Comparison of ENCODE assay signal across 8 cellular contexts in the genomic region with DNA sequence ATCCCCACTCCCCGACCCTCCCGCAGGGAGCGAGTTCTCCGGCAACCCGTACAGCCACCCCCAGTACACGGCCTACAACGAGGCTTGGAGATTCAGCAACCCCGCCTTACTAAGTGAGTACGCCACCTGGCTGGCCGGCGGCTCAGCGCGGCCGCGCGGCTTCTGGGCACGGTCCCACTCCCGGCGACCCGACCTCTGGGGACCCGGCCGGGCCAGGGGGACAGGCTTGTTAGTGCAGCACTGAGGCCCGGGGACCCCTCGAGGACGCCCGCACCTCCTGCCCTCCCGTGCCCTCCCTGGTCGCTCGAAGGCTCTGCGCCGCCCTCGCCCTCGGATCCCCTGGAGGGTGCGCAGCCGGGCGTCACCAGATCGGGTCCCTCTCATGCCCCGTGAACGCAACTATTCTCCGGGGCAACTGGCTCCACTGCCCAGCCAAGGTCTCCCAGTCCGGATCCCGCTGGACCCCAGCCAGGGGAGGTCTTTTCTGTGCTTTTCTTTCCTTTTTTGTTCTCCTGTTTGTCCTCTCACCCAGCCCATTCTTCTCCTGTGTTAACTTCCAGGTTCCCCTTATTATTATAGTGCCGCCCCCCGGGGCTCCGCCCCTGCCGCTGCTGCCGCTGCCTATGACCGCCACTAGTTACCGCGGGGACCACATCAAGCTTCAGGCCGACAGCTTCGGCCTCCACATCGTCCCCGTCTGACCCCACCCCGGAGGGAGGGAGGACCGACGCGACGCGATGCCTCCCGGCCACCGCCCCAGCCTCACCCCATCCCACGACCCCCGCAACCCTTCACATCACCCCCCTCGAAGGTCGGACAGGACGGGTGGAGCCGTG.
DNase-seq lines count a peak whose midpoint lies in the region; ATAC-seq, FAIRE-seq and TF ChIP-seq lines count a peak whose summit lies in the region.

No MANE protein-coding gene starts in this region.

- H3K27ac Mint-ChIP-seq in neural crest cell (ENCODE audit: unreplicated experiment), result no peak overlapping the region

- peak; percentile 79 for ATAC-seq in HCT116
- no peak for ATAC-seq in GM19397 (IDR thresholded peaks at IDR 0.05; ENCODE audit: unreplicated experiment)
- no peak for ATAC-seq in HG03039 (IDR thresholded peaks at IDR 0.05; ENCODE audit: unreplicated experiment)
- ATAC-seq in GM18858 (IDR thresholded peaks at IDR 0.05; ENCODE audit: unreplicated experiment), result no peak

- H3K9ac ChIP-seq in HCT116 (ENCODE audit: low read length) (peak overlapping the region; percentile 63), endothelial cell of umbilical vein (replicated peaks; ENCODE audit: extremely low read depth, insufficient read depth, low read length) (no peak overlapping the region)

- H3K9me1 ChIP-seq in endothelial cell of umbilical vein (replicated peaks; ENCODE audit: control insufficient read depth, extremely low read depth, insufficient read depth, low read length), result no peaks in the 10 kb centered on the region

- peak overlapping the region; percentile 52 for H3K4me3 Mint-ChIP-seq in neural crest cell

- peak overlapping the region; percentile 54 for H3K27ac ChIP-seq in HCT116 (ENCODE audit: low read depth, low read length)
- no peak overlapping the region for H3K27ac ChIP-seq in WERI-Rb-1
- H3K27ac ChIP-seq in endothelial cell of umbilical vein (ENCODE audit: insufficient read depth, low read depth, low read length), result no peak overlapping the region

- dilution Hi-C loops in endothelial cell of umbilical vein (cut with MboI; ENCODE audit: extremely low pct_ligation_motif_present, low sequenced_read_pairs), result no loop called here

- CTCF ChIA-PET in HCT116 (lab: Charles Lee), result interaction anchor here (0.7 to 1.0 kb wide), 5 partner anchors 11 to 98 kb away, joined by 3 to 7 read pairs (median 4); no protein-coding TSS in a partner anchor
- CTCF ChIA-PET in endothelial cell of umbilical vein (lab: Charles Lee), result no interaction called here

- H3K79me2 ChIP-seq in HCT116 (ENCODE audit: insufficient read depth, low read length), result no peaks in the 10 kb centered on the region
- H3K79me2 ChIP-seq in endothelial cell of umbilical vein (ENCODE audit: control insufficient read depth, insufficient read depth, low read length), result no peaks in the 10 kb centered on the region

- peaks cover 14% of the 10 kb centered on the region; the same call in 1 of the 2 replicates for H3K27me3 ChIP-seq in HCT116 (ENCODE audit: insufficient read depth, low read length)
- H3K27me3 ChIP-seq in WERI-Rb-1 (ENCODE audit: insufficient read depth, low read depth, severe bottlenecking), result peaks cover 99% of the 10 kb centered on the region
- peaks cover 78 to 87% of the 10 kb centered on the region in 2 experiments for H3K27me3 ChIP-seq in endothelial cell of umbilical vein (ENCODE audit: control insufficient read depth in 2 of 2, insufficient read depth in 2 of 2, low read length in 2 of 2)

- intact Hi-C loops in HCT116 (cut with micrococcal nuclease) (loop anchor here (5.0 kb wide), 1 partner anchor 85 kb away; no protein-coding TSS in a partner anchor), endothelial cell of umbilical vein (cut with micrococcal nuclease) (loop anchor here (5.0 kb wide), 1 partner anchor 45 kb away; no protein-coding TSS in a partner anchor)

- POLR2A ChIA-PET in HCT116 (lab: Charles Lee), result no interaction called here
- POLR2A ChIA-PET in endothelial cell of umbilical vein (lab: Charles Lee), result no interaction called here

- H3K9me3 ChIP-seq in HCT116 (ENCODE audit: control insufficient read depth in 1 of 2, insufficient read depth in 1 of 2, low read depth in 1 of 2, low read length in 2 of 2) (no peaks in the 10 kb centered on the region), WERI-Rb-1 (ENCODE audit: severe bottlenecking) (no peaks in the 10 kb centered on the region), endothelial cell of umbilical vein (replicated peaks; ENCODE audit: control insufficient read depth, insufficient read depth, low read length) (no peaks in the 10 kb centered on the region)

- H2AFZ ChIP-seq in HCT116 (ENCODE audit: low read depth, low read length, poor library complexity, severe bottlenecking), result peak overlapping the region; percentile 24
- H2AFZ ChIP-seq in endothelial cell of umbilical vein (ENCODE audit: low read depth, low read length), result no peak overlapping the region

- peak; percentile 42 for DNase-seq in AG20443 (ENCODE audit: low spot score)
- DNase-seq in HCT116 (ENCODE audit: low read depth, low spot score), result peak; percentile 56
- DNase-seq in WERI-Rb-1, result peak; percentile 56
- no peak for DNase-seq in endothelial cell of umbilical vein (ENCODE audit: low read depth, low spot score)
- DNase-seq in neural crest cell (ENCODE audit: low read depth, low spot score), result no peak

- no peak; the same call in 1 of the 2 replicates for TF ChIP-seq RAD21 in HCT116 (IDR thresholded peaks at IDR 0.05; ENCODE audit: low read depth)

- H3K9me2 ChIP-seq in HCT116 (ENCODE audit: insufficient read depth), result no peaks in the 10 kb centered on the region

- H3K4me1 ChIP-seq in HCT116 (ENCODE audit: control insufficient read depth in 1 of 2, insufficient read depth in 2 of 2, low read length in 2 of 2) (peaks cover 12 to 30% of the 10 kb centered on the region in 2 experiments; a peak in 3 of 4 replicates), endothelial cell of umbilical vein (ENCODE audit: control insufficient read depth, extremely low read depth, insufficient read depth, low read length) (peaks cover 4% of the 10 kb centered on the region)

- H3K27me3 Mint-ChIP-seq in neural crest cell (ENCODE audit: low read depth), result peaks cover 72% of the 10 kb centered on the region

- RAD21 ChIA-PET in HCT116 (lab: Charles Lee; ENCODE audit: low non-redundant PET in 1 of 2, low total read pairs in 2 of 2, uncharacterized antibody in 2 of 2, unreplicated experiment in 2 of 2), result interaction anchor here in 1 of 2 experiments (0.6 kb wide), 1 partner anchor 82 kb away, joined by 3 read pairs; the partner anchor contains the start of gene PAX2

- H3K36me3 Mint-ChIP-seq in neural crest cell (ENCODE audit: low read depth), result no peaks in the 10 kb centered on the region

- no peak for TF ChIP-seq POLR2A in HCT116 (IDR thresholded peaks at IDR 0.05; ENCODE audit: borderline replicate concordance, extremely low read depth, insufficient read depth, insufficient read length)
- TF ChIP-seq POLR2A in endothelial cell of umbilical vein (IDR thresholded peaks at IDR 0.05; ENCODE audit: low read depth, low read length), result no peak

- H3K4me1 Mint-ChIP-seq in neural crest cell, result peaks cover 19% of the 10 kb centered on the region

- H3K4me3 ChIP-seq in HCT116 (replicated peaks in 1 of 2; ENCODE audit: low read depth in 1 of 2, low read length in 2 of 2), result peak overlapping the region; percentile 51 to 70
- peak overlapping the region; percentile 40 for H3K4me3 ChIP-seq in WERI-Rb-1 (ENCODE audit: low read depth, low read length)
- no peak overlapping the region for H3K4me3 ChIP-seq in endothelial cell of umbilical vein (replicated peaks in 1 of 3; ENCODE audit: insufficient read depth in 1 of 3, low read depth in 1 of 3, low read length in 3 of 3)

- H3K36me3 ChIP-seq in HCT116 (ENCODE audit: control insufficient read depth in 1 of 2, insufficient read depth in 2 of 2, low read length in 2 of 2) (no peaks in the 10 kb centered on the region), WERI-Rb-1 (no peaks in the 10 kb centered on the region), endothelial cell of umbilical vein (ENCODE audit: control insufficient read depth in 2 of 2, extremely low read depth in 1 of 2, insufficient read depth in 2 of 2, low read length in 2 of 2) (no peaks in the 10 kb centered on the region)

- no peaks in the 10 kb centered on the region for H3K9me3 Mint-ChIP-seq in neural crest cell

- BruUV-seq in HCT116 (replicated peaks; lab: Mats Ljungman, UMichigan) (no TSS peak), endothelial cell of umbilical vein (replicated peaks; lab: Mats Ljungman, UMichigan) (no TSS peak)

- TF ChIP-seq CTCF in HCT116 (IDR thresholded peaks at IDR 0.05 in 2 of 3, conservative IDR thresholded peaks at IDR 0.05 in 1 of 3; ENCODE audit: borderline replicate concordance in 1 of 3, insufficient read depth in 1 of 3, low read depth in 2 of 3, low read length in 2 of 3) (peak; percentile 50 to 72 (median 52); a peak in 5 of 6 replicates), WERI-Rb-1 (IDR thresholded peaks at IDR 0.05; ENCODE audit: low read depth, low read length) (peak; percentile 50), endothelial cell of umbilical vein (IDR thresholded peaks at IDR 0.05; ENCODE audit: extremely low read depth in 1 of 2, insufficient read depth in 1 of 2, low read depth in 1 of 2, low read length in 2 of 2) (peak in 1 of 2 donors; percentile 4), neural crest cell (conservative IDR thresholded peaks at IDR 0.05) (peak; percentile 39)

- H3K4me2 ChIP-seq in HCT116 (ENCODE audit: low read length) (peak overlapping the region; percentile 96), endothelial cell of umbilical vein (ENCODE audit: insufficient read depth, low read length) (no peak overlapping the region)

- H4K20me1 ChIP-seq in HCT116 (ENCODE audit: insufficient read depth) (no peaks in the 10 kb centered on the region), endothelial cell of umbilical vein (replicated peaks; ENCODE audit: control insufficient read depth, extremely low read depth, insufficient read depth, low read length) (no peaks in the 10 kb centered on the region)

- FAIRE-seq in endothelial cell of umbilical vein (lab: Jason Lieb, UNC), result no peak

TF ChIP-seq in HCT116, 20 proteins besides CTCF, POLR2A, EP300 and RAD21 (continues in another document):
- peak; percentile 79; the same call in 1 of the 2 replicates for TF ChIP-seq ZFX (IDR thresholded peaks at IDR 0.05)
- TF ChIP-seq YY1 (IDR thresholded peaks at IDR 0.05; ENCODE audit: extremely low read depth, insufficient replicate concordance, low read depth, low read length), result no peak
- peak; percentile 85 for TF ChIP-seq TCF7L2 (IDR thresholded peaks at IDR 0.05; ENCODE audit: borderline replicate concordance, extremely low read depth, insufficient read depth, insufficient read length)
- no peak; the same call in 1 of the 2 replicates for TF ChIP-seq CBX3 (IDR thresholded peaks at IDR 0.05; ENCODE audit: low read depth)
- TF ChIP-seq JUND (IDR thresholded peaks at IDR 0.05), result no peak
- TF ChIP-seq CEBPB (IDR thresholded peaks at IDR 0.05; ENCODE audit: low read depth), result no peak

TF ChIP-seq in endothelial cell of umbilical vein, 7 proteins besides CTCF, POLR2A, EP300 and RAD21:
- TF ChIP-seq POLR2AphosphoS5 (IDR thresholded peaks at IDR 0.05; ENCODE audit: insufficient read depth, low read depth, low read length) (no peak), EZH2 (IDR thresholded peaks at IDR 0.05; ENCODE audit: borderline replicate concordance, low read depth, low read length, severe bottlenecking) (peak; percentile 98)

Comparison
In these comparisons a context has a peak if more than half of its experiments do, and no peak if none do; other contexts are left out.
1. DNase-seq: peak in AG20443 (single experiment), HCT116 (single experiment) and WERI-Rb-1 (single experiment); none in endothelial cell of umbilical vein (single experiment) and neural crest cell (single experiment).
2. H3K4me3 ChIP-seq: peak in HCT116 (2 of 2) and WERI-Rb-1 (single experiment); none in endothelial cell of umbilical vein (0 of 3).